ENCODE assay signal across 22 cellular contexts in genomic region chr4:5575941-5576340, GRCh38.
"Had no signal": no experiment of that assay in that cellular context is flagged by ENCODE, and none has a peak within 500 bp of the region (broad histone marks: within the 10 kb centered on the region; RNA-seq: fewer than 3 reads in every experiment).

No MANE protein-coding gene starts in this region.

- H3K27ac ChIP-seq: colonic mucosa, coronary artery, dorsolateral prefrontal cortex, epithelial cell of prostate, esophagus squamous epithelium, foreskin keratinocyte, gastrocnemius medialis, gastroesophageal sphincter, heart left ventricle, heart right ventricle had no signal

- H3K4me1 ChIP-seq: colonic mucosa, foreskin keratinocyte, gastrocnemius medialis, gastroesophageal sphincter, heart left ventricle, heart right ventricle had no signal

- H3K9me3 ChIP-seq: colonic mucosa, esophagus squamous epithelium, gastrocnemius medialis had no signal

- H3K4me3 ChIP-seq: colonic mucosa, coronary artery, dorsolateral prefrontal cortex, esophagus squamous epithelium, gastrocnemius medialis, gastroesophageal sphincter, heart left ventricle, heart right ventricle had no signal

- ATAC-seq: effector memory CD8-positive, alpha-beta T cell; foreskin keratinocyte; gastrocnemius medialis; gastroesophageal sphincter; heart left ventricle; heart right ventricle had no signal

- DNase-seq: colonic mucosa; cortex of kidney; dermis blood vessel endothelial cell; dorsolateral prefrontal cortex; effector CD4-positive, alpha-beta T cell; effector CD8-positive, alpha-beta T cell; effector memory CD4-positive, alpha-beta T cell; effector memory CD8-positive, alpha-beta T cell; endodermal cell; erythroblast; esophagus squamous epithelium; foreskin fibroblast; foreskin keratinocyte; foreskin melanocyte; gastrocnemius medialis; glutamatergic neuron; head of caudate nucleus; heart left ventricle; heart right ventricle had no signal

- H3K36me3 ChIP-seq: colonic mucosa, gastrocnemius medialis had no signal

- H3K27me3 ChIP-seq: colonic mucosa, dorsolateral prefrontal cortex, esophagus squamous epithelium, foreskin keratinocyte, gastrocnemius medialis, gastroesophageal sphincter, heart left ventricle, heart right ventricle had no signal
